8 cellular contexts compared by ENCODE assay signal in genomic region chr20:59207742-59208357, GRCh38. TPM values are rescaled to one million over a fixed set of nuclear protein-coding genes. Genes with fewer than 3 reads are reported as not detected.
A peak's percentile ranks its signal among the peaks of the same experiment; 100 is the strongest.
DNase-seq lines count a peak whose midpoint lies in the region; ATAC-seq and TF ChIP-seq lines count a peak whose summit lies in the region.

No MANE protein-coding gene starts in this region.

- no peak overlapping the region for H3K9ac ChIP-seq in BLaER1

- H3F3A ChIP-seq in PC-9 (ENCODE audit: insufficient read depth, low read depth): no peaks in the 10 kb centered on the region

- H3K4me2 ChIP-seq in BLaER1: peak overlapping the region; percentile 51
- H3K4me2 ChIP-seq in PC-9: no peak overlapping the region

- H3K36me3 ChIP-seq in BLaER1 (no peaks in the 10 kb centered on the region), PC-9 (ENCODE audit: low read depth) (no peaks in the 10 kb centered on the region), right atrium auricular region (no peaks in the 10 kb centered on the region)

- H3K27me3 ChIP-seq in BLaER1 (no peaks in the 10 kb centered on the region), PC-9 (ENCODE audit: insufficient read depth, low read depth) (peaks cover 98% of the 10 kb centered on the region), right atrium auricular region (no peaks in the 10 kb centered on the region)

- H3K9me3 ChIP-seq in BLaER1: no peaks in the 10 kb centered on the region
- no peaks in the 10 kb centered on the region; the same call in 1 of the 2 replicates for H3K9me3 ChIP-seq in PC-9 (ENCODE audit: insufficient read depth, low read depth)
- no peaks in the 10 kb centered on the region for H3K9me3 ChIP-seq in right atrium auricular region

- no peaks in the 10 kb centered on the region for H4K20me1 ChIP-seq in BLaER1
- no peaks in the 10 kb centered on the region for H4K20me1 ChIP-seq in PC-9 (ENCODE audit: insufficient read depth)

- H3K4me3 ChIP-seq in BLaER1 (no peak overlapping the region), PC-9 (no peak overlapping the region), right atrium auricular region (no peak overlapping the region)

- H3K27ac ChIP-seq in BLaER1 (no peak overlapping the region), PC-9 (no peak overlapping the region), right atrium auricular region (no peak overlapping the region)

- peak; percentile 57 for ATAC-seq in GM21619 (IDR thresholded peaks at IDR 0.05; ENCODE audit: unreplicated experiment)
- no peak for ATAC-seq in GM18870 (IDR thresholded peaks at IDR 0.05; ENCODE audit: unreplicated experiment)
- ATAC-seq in HG02981 (IDR thresholded peaks at IDR 0.05; ENCODE audit: unreplicated experiment): no peak

- TF ChIP-seq CTCF in PC-9 (conservative IDR thresholded peaks at IDR 0.05) (peak; percentile 53), right atrium auricular region (IDR thresholded peaks at IDR 0.05) (peak in 1 of 2 donors; percentile 69)

- peaks cover 19% of the 10 kb centered on the region for H3K4me1 ChIP-seq in BLaER1
- H3K4me1 ChIP-seq in PC-9 (replicated peaks; ENCODE audit: insufficient read depth): no peaks in the 10 kb centered on the region
- H3K4me1 ChIP-seq in right atrium auricular region: peaks cover 0 to 7% of the 10 kb centered on the region in 2 donors

- H3K27ac Mint-ChIP-seq in activated T-helper 2 cell treated with anti-CD3 and anti-CD28 coated beads, Interferon-gamma antibody, Interleukin-2, Interleukin-4, amounts not matched to agents 10 μg/mL and 5 μg/mL and 100 μg/mL, durations not matched to agents 14 hours and 24 hours and 36 hours: no peak overlapping the region

- DNase-seq in PC-9 (no peak), right atrium auricular region (ENCODE audit: low spot score) (peak; percentile 28)
- DNase-seq in activated T-helper 2 cell treated with anti-CD3 and anti-CD28 coated beads, Interferon-gamma antibody, Interleukin-2, Interleukin-4, amounts not matched to agents 10 μg/mL and 5 μg/mL and 100 μg/mL, durations not matched to agents 14 hours and 24 hours and 36 hours (ENCODE audit: low spot score): peak; percentile 58
- peak; percentile 78 for DNase-seq in stimulated activated CD4-positive, alpha-beta T cell treated with anti-CD3 and anti-CD28 coated beads, Interleukin-1b, Interleukin-23, amount 100 ng/mL, for 48 hours

- no peaks in the 10 kb centered on the region for H3K79me2 ChIP-seq in PC-9 (ENCODE audit: low read depth)

- H3K4me1 Mint-ChIP-seq in activated T-helper 2 cell treated with anti-CD3 and anti-CD28 coated beads, Interferon-gamma antibody, Interleukin-2, Interleukin-4, amounts not matched to agents 10 μg/mL and 5 μg/mL and 100 μg/mL, durations not matched to agents 14 hours and 24 hours and 36 hours (ENCODE audit: low read depth): peaks cover 2% of the 10 kb centered on the region

- intact Hi-C loops in PC-9 (cut with micrococcal nuclease; ENCODE audit: unreplicated experiment): loop anchor here (5.0 kb wide), 1 partner anchor 336 kb away; no protein-coding TSS in a partner anchor
- intact Hi-C loops in activated T-helper 2 cell treated with anti-CD3 and anti-CD28 coated beads, Interferon-gamma antibody, Interleukin-2, Interleukin-4, amounts not matched to agents 10 μg/mL and 5 μg/mL and 100 μg/mL, durations not matched to agents 14 hours and 24 hours and 36 hours (cut with micrococcal nuclease): loop anchor here (1.0 kb wide), 1 partner anchor 120 kb away; no protein-coding TSS in a partner anchor

- POLR2A ChIA-PET in PC-9 (lab: Charles Lee; ENCODE audit: unreplicated experiment): no interaction called here

- CTCF ChIA-PET in PC-9 (lab: Charles Lee): no interaction called here

- no peaks in the 10 kb centered on the region for H3K9me2 ChIP-seq in PC-9 (ENCODE audit: insufficient read depth)

- no peaks in the 10 kb centered on the region for H3K27me3 Mint-ChIP-seq in activated T-helper 2 cell treated with anti-CD3 and anti-CD28 coated beads, Interferon-gamma antibody, Interleukin-2, Interleukin-4, amounts not matched to agents 10 μg/mL and 5 μg/mL and 100 μg/mL, durations not matched to agents 14 hours and 24 hours and 36 hours (ENCODE audit: low read depth)

- no peaks in the 10 kb centered on the region for H3K36me3 Mint-ChIP-seq in activated T-helper 2 cell treated with anti-CD3 and anti-CD28 coated beads, Interferon-gamma antibody, Interleukin-2, Interleukin-4, amounts not matched to agents 10 μg/mL and 5 μg/mL and 100 μg/mL, durations not matched to agents 14 hours and 24 hours and 36 hours (ENCODE audit: low read depth)

- H3K4me3 Mint-ChIP-seq in activated T-helper 2 cell treated with anti-CD3 and anti-CD28 coated beads, Interferon-gamma antibody, Interleukin-2, Interleukin-4, amounts not matched to agents 10 μg/mL and 5 μg/mL and 100 μg/mL, durations not matched to agents 14 hours and 24 hours and 36 hours (ENCODE audit: low read depth): no peak overlapping the region

- BruUV-seq in PC-9 (replicated peaks; lab: Mats Ljungman, UMichigan): no TSS peak

- no peaks in the 10 kb centered on the region for H3K9me3 Mint-ChIP-seq in activated T-helper 2 cell treated with anti-CD3 and anti-CD28 coated beads, Interferon-gamma antibody, Interleukin-2, Interleukin-4, amounts not matched to agents 10 μg/mL and 5 μg/mL and 100 μg/mL, durations not matched to agents 14 hours and 24 hours and 36 hours

- no peak overlapping the region for H2AFZ ChIP-seq in PC-9

RNA-seq across cellular contexts. Expression of gene ZNF831, which starts 44.2 kb away (rescaled TPM):
- total RNA-seq in PC-9 (2021) (not detected in 2 replicates), right atrium auricular region (under 1 TPM; 0.19 to 0.47 TPM)
- total RNA-seq in activated T-helper 2 cell treated with anti-CD3 and anti-CD28 coated beads, Interferon-gamma antibody, Interleukin-2, Interleukin-4, amounts not matched to agents 10 μg/mL and 5 μg/mL and 100 μg/mL, durations not matched to agents 14 hours and 24 hours and 36 hours: 3.0 and 3.3 TPM in 2 replicates

Comparison
In these comparisons a context has a peak if more than half of its experiments do, and no peak if none do; other contexts are left out.
1. DNase-seq: peak in activated T-helper 2 cell treated with anti-CD3 and anti-CD28 coated beads, Interferon-gamma antibody, Interleukin-2, Interleukin-4, amounts not matched to agents 10 μg/mL and 5 μg/mL and 100 μg/mL, durations not matched to agents 14 hours and 24 hours and 36 hours (single experiment), right atrium auricular region (single experiment) and stimulated activated CD4-positive, alpha-beta T cell treated with anti-CD3 and anti-CD28 coated beads, Interleukin-1b, Interleukin-23, amount 100 ng/mL, for 48 hours (single experiment); none in PC-9 (0 of 2).